Comparison of ENCODE assay signal across 8 cellular contexts in genomic region chr5:132007399-132008162, GRCh38. TPM values are rescaled to one million over a fixed set of nuclear protein-coding genes. Genes with fewer than 3 reads are reported as not detected.
DNase-seq lines count a peak whose midpoint lies in the region; ATAC-seq and TF ChIP-seq lines count a peak whose summit lies in the region.

No MANE protein-coding gene starts in this region.

- H3K4me3 ChIP-seq in SJCRH30: no peak overlapping the region
- no peak overlapping the region for H3K4me3 ChIP-seq in tibial artery

- H3K36me3 ChIP-seq in SJCRH30: no peaks in the 10 kb centered on the region
- no peaks in the 10 kb centered on the region for H3K36me3 ChIP-seq in tibial artery

- H3K4me1 ChIP-seq in SJCRH30 (peaks cover 7% of the 10 kb centered on the region; the same call in 1 of the 2 replicates), tibial artery (peaks cover 0 to 20% (median 16%) of the 10 kb centered on the region in 4 donors)

- peak; percentile 77 for DNase-seq in EL
- peak; percentile 73 for DNase-seq in LoVo (ENCODE audit: low spot score)
- DNase-seq in SJCRH30: peak; percentile 73 to 89
- peak; percentile 61 for DNase-seq in activated gamma-delta T cell treated with anti-CD3 and anti-CD28 coated beads, Interleukin-2, amount 50 U/mL, for 16 hours (ENCODE audit: low read depth)
- peak; percentile 75 for DNase-seq in foreskin melanocyte
- DNase-seq in omental fat pad (ENCODE audit: low spot score): peak; percentile 93
- DNase-seq in tibial artery: peak in 1 of 2 donors; percentile 77

- TF ChIP-seq CTCF in omental fat pad (IDR thresholded peaks at IDR 0.05) (peak in 1 of 3 donors; percentile 73), tibial artery (IDR thresholded peaks at IDR 0.05) (peak; percentile 62 to 78)

- H3K9me3 ChIP-seq in SJCRH30 (replicated peaks) (no peaks in the 10 kb centered on the region), tibial artery (no peaks in the 10 kb centered on the region)

- H3K27ac ChIP-seq in SJCRH30 (no peak overlapping the region), tibial artery (no peak overlapping the region)

- intact Hi-C loops in tibial artery (cut with DNase I; ENCODE audit: low total_unique reads): loop anchor here (5.0 kb wide), 1 partner anchor 420 kb away; no protein-coding TSS in a partner anchor

- H3K27me3 ChIP-seq in SJCRH30 (no peaks in the 10 kb centered on the region), tibial artery (peaks cover 0 to 40% of the 10 kb centered on the region in 2 donors)

- peak; percentile 74 for ATAC-seq in GM21786 (IDR thresholded peaks at IDR 0.05; ENCODE audit: unreplicated experiment)
- ATAC-seq in omental fat pad (ENCODE audit: low FRiP score): no peak

RNA-seq across cellular contexts. Expression of gene ACSL6, which starts 3.9 kb away (rescaled TPM):
- not detected in 2 replicates for total RNA-seq in SJCRH30 (2014; rRNA removed; shearing (Covaris generic))
- 1 to 10 TPM in 2 of 4 donors, under 1 TPM in 1, not detected in 1; 0.75 to 1.4 (median 1.0) TPM for total RNA-seq in omental fat pad

RNA-seq across cellular contexts. Expression of gene IL3, which starts 52.9 kb away (rescaled TPM):
- total RNA-seq in SJCRH30 (2014; rRNA removed; shearing (Covaris generic)): not detected in 2 replicates
- total RNA-seq in omental fat pad: not detected
